8 cellular contexts compared by ENCODE assay signal in genomic region chr12:53452159-53453077, GRCh38. TPM values are rescaled to one million over a fixed set of nuclear protein-coding genes. Genes with fewer than 3 reads are reported as not detected.
DNase-seq lines count a peak whose midpoint lies in the region; ATAC-seq lines count a peak whose summit lies in the region.

No MANE protein-coding gene starts in this region.

- H2BK12ac ChIP-seq in mesenchymal stem cell (ENCODE audit: low read length in 2 of 2): no peak overlapping the region

- H3K23ac ChIP-seq in mesenchymal stem cell (ENCODE audit: low read length in 2 of 2): no peak overlapping the region

- H3K36me3 ChIP-seq in mesenchymal stem cell (ENCODE audit: control insufficient read depth in 1 of 2, insufficient read depth in 2 of 2, low read depth in 1 of 2, low read length in 2 of 2): peaks cover 29 to 51% of the 10 kb centered on the region in 2 experiments

- CTCF ChIA-PET in activated CD8-positive, alpha-beta memory T cell treated with anti-CD3 and anti-CD28 coated beads, Interleukin-2, amount 10 ng/mL, durations not matched to agents 7 days and 5 days (lab: Charles Lee): interaction anchor here (0.6 to 1.0 kb wide), 7 partner anchors 10 to 446 kb away, joined by 3 to 5 read pairs (median 3); partner anchors contain the start of gene EIF4B

- peak overlapping the region; percentile 64 for H2BK15ac ChIP-seq in mesenchymal stem cell (ENCODE audit: low read depth, poor library complexity, severe bottlenecking)

- H3K14ac ChIP-seq in mesenchymal stem cell (ENCODE audit: low read length in 2 of 2): peak overlapping the region in 1 of 2 experiments; percentile 97

- H3K4me3 Mint-ChIP-seq in activated CD8-positive, alpha-beta memory T cell treated with anti-CD3 and anti-CD28 coated beads, Interleukin-2, amount 10 ng/mL, durations not matched to agents 7 days and 5 days: peak overlapping the region; percentile 95
- peak overlapping the region; percentile 90 to 98 for H3K4me3 Mint-ChIP-seq in effector memory CD8-positive, alpha-beta T cell

- H2AK5ac ChIP-seq in mesenchymal stem cell (ENCODE audit: low read length, severe bottlenecking): peak overlapping the region; percentile 99

- peaks cover 4% of the 10 kb centered on the region for H3K79me1 ChIP-seq in mesenchymal stem cell (replicated peaks; ENCODE audit: low read length, poor library complexity, severe bottlenecking)

- peak overlapping the region; percentile 86 for H4K8ac ChIP-seq in mesenchymal stem cell (ENCODE audit: low read length)

- peaks cover 53% of the 10 kb centered on the region for H3K36me3 Mint-ChIP-seq in activated CD8-positive, alpha-beta memory T cell treated with anti-CD3 and anti-CD28 coated beads, Interleukin-2, amount 10 ng/mL, durations not matched to agents 7 days and 5 days
- peaks cover 67% of the 10 kb centered on the region for H3K36me3 Mint-ChIP-seq in effector memory CD8-positive, alpha-beta T cell (ENCODE audit: insufficient read depth)

- ATAC-seq in HG03280 (IDR thresholded peaks at IDR 0.05; ENCODE audit: unreplicated experiment) (peak; percentile 35), GM18502 (IDR thresholded peaks at IDR 0.05; ENCODE audit: poor library complexity, unreplicated experiment) (no peak)
- peak; percentile 35 for ATAC-seq in activated CD8-positive, alpha-beta memory T cell treated with anti-CD3 and anti-CD28 coated beads, Interleukin-2, amount 10 ng/mL, durations not matched to agents 7 days and 5 days
- peak; percentile 37 for ATAC-seq in effector memory CD8-positive, alpha-beta T cell (replicated peaks)

- no peak overlapping the region for H2AFZ ChIP-seq in mesenchymal stem cell (ENCODE audit: low read depth, low read length)

- peak overlapping the region; percentile 99 for H3K9ac ChIP-seq in mesenchymal stem cell (ENCODE audit: low read length)

- H3K4me3 ChIP-seq in mesenchymal stem cell (ENCODE audit: insufficient read depth in 1 of 2, low read depth in 1 of 2, low read length in 2 of 2): peak overlapping the region; percentile 95

- H3K18ac ChIP-seq in mesenchymal stem cell (ENCODE audit: low read depth in 1 of 2, low read length in 2 of 2): peak overlapping the region; percentile 98 to 99

- no peaks in the 10 kb centered on the region for H3K9me3 ChIP-seq in mesenchymal stem cell (ENCODE audit: control insufficient read depth, low read length)

- no peaks in the 10 kb centered on the region for H3K9me3 Mint-ChIP-seq in activated CD8-positive, alpha-beta memory T cell treated with anti-CD3 and anti-CD28 coated beads, Interleukin-2, amount 10 ng/mL, durations not matched to agents 7 days and 5 days (ENCODE audit: low read depth)
- H3K9me3 Mint-ChIP-seq in effector memory CD8-positive, alpha-beta T cell: no peaks in the 10 kb centered on the region

- peak overlapping the region; percentile 95 to 98 for H3K4ac ChIP-seq in mesenchymal stem cell (ENCODE audit: low read depth in 1 of 2, low read length in 2 of 2)

- H2BK120ac ChIP-seq in mesenchymal stem cell (ENCODE audit: low read depth, low read length): peak overlapping the region; percentile 55

- H4K91ac ChIP-seq in mesenchymal stem cell (ENCODE audit: low read length): peak overlapping the region; percentile 97

- peak overlapping the region; percentile 100 for H3K27ac ChIP-seq in mesenchymal stem cell (ENCODE audit: low read length, poor library complexity, severe bottlenecking)

- peak overlapping the region; percentile 81 for H3K4me2 ChIP-seq in mesenchymal stem cell (ENCODE audit: low read length, poor library complexity, severe bottlenecking)

- H3K27me3 Mint-ChIP-seq in activated CD8-positive, alpha-beta memory T cell treated with anti-CD3 and anti-CD28 coated beads, Interleukin-2, amount 10 ng/mL, durations not matched to agents 7 days and 5 days: no peaks in the 10 kb centered on the region
- H3K27me3 Mint-ChIP-seq in effector memory CD8-positive, alpha-beta T cell: no peaks in the 10 kb centered on the region

- H3K27me3 ChIP-seq in mesenchymal stem cell (ENCODE audit: control insufficient read depth in 1 of 2, insufficient read depth in 1 of 2, low read length in 2 of 2): no peaks in the 10 kb centered on the region

- H2BK5ac ChIP-seq in mesenchymal stem cell (ENCODE audit: low read depth, low read length, poor library complexity, severe bottlenecking): peak overlapping the region; percentile 87

- WGBS in mesenchymal stem cell: 2% methylated on average over 27 of the region's 82 CpGs

- H3K27ac Mint-ChIP-seq in activated CD8-positive, alpha-beta memory T cell treated with anti-CD3 and anti-CD28 coated beads, Interleukin-2, amount 10 ng/mL, durations not matched to agents 7 days and 5 days: peak overlapping the region; percentile 97
- H3K27ac Mint-ChIP-seq in effector memory CD8-positive, alpha-beta T cell: peak overlapping the region; percentile 97 to 98

- peaks cover 6% of the 10 kb centered on the region for H3K4me1 ChIP-seq in mesenchymal stem cell (ENCODE audit: control insufficient read depth, insufficient read depth, low read depth, low read length)

- peak; percentile 86 for DNase-seq in ELR (ENCODE audit: low read depth)
- DNase-seq in NCI-H748 treated with DMSO at 0.1 percent for 48 hours (lab: John Stamatoyannopoulos, UW): peak; percentile 31
- peak; percentile 82 for DNase-seq in activated CD8-positive, alpha-beta memory T cell treated with anti-CD3 and anti-CD28 coated beads, Interleukin-2, amount 10 ng/mL, durations not matched to agents 7 days and 5 days
- DNase-seq in effector memory CD8-positive, alpha-beta T cell: peak; percentile 72 to 85 (median 75)
- DNase-seq in mesenchymal stem cell: peak; percentile 92
- peak; percentile 41 to 64 (median 49) for DNase-seq in stimulated activated CD4-positive, alpha-beta T cell treated with anti-CD3 and anti-CD28 coated beads, TNF-alpha, amount 100 ng/mL, for 48 hours (ENCODE audit: low read depth in 3 of 3)

- H3K4me1 Mint-ChIP-seq in activated CD8-positive, alpha-beta memory T cell treated with anti-CD3 and anti-CD28 coated beads, Interleukin-2, amount 10 ng/mL, durations not matched to agents 7 days and 5 days: peaks cover 42% of the 10 kb centered on the region
- H3K4me1 Mint-ChIP-seq in effector memory CD8-positive, alpha-beta T cell (ENCODE audit: low read depth in 2 of 2): peaks cover 28 to 30% of the 10 kb centered on the region in 2 donors

RNA-seq across cellular contexts. Expression of gene PCBP2, which starts 0.5 kb away (rescaled TPM):
- total RNA-seq in activated CD8-positive, alpha-beta memory T cell treated with anti-CD3 and anti-CD28 coated beads, Interleukin-2, amount 10 ng/mL, durations not matched to agents 7 days and 5 days: 100 to 1,000 TPM; 721 to 867 TPM
- polyA plus RNA-seq in mesenchymal stem cell (2013, experiment 1 of 2): 467 TPM
- polyA plus RNA-seq in mesenchymal stem cell (2013, experiment 2 of 2): 455 TPM

RNA-seq across cellular contexts. Expression of gene PRR13, which starts 10.9 kb away (rescaled TPM):
- 100 to 1,000 TPM; 235 to 244 TPM for total RNA-seq in activated CD8-positive, alpha-beta memory T cell treated with anti-CD3 and anti-CD28 coated beads, Interleukin-2, amount 10 ng/mL, durations not matched to agents 7 days and 5 days
- polyA plus RNA-seq in mesenchymal stem cell (2013, experiment 1 of 2): 326 TPM
- polyA plus RNA-seq in mesenchymal stem cell (2013, experiment 2 of 2): 326 TPM

RNA-seq across cellular contexts. Expression of gene AMHR2, which starts 28.8 kb away (rescaled TPM):
- not detected for total RNA-seq in activated CD8-positive, alpha-beta memory T cell treated with anti-CD3 and anti-CD28 coated beads, Interleukin-2, amount 10 ng/mL, durations not matched to agents 7 days and 5 days
- 0.01 TPM for polyA plus RNA-seq in mesenchymal stem cell (2013, experiment 1 of 2)
- not detected for polyA plus RNA-seq in mesenchymal stem cell (2013, experiment 2 of 2)

RNA-seq across cellular contexts. Expression of gene MAP3K12, which starts 46.8 kb away (rescaled TPM):
- total RNA-seq in activated CD8-positive, alpha-beta memory T cell treated with anti-CD3 and anti-CD28 coated beads, Interleukin-2, amount 10 ng/mL, durations not matched to agents 7 days and 5 days: 10 to 100 TPM; 19.1 to 19.3 TPM
- 59.4 TPM for polyA plus RNA-seq in mesenchymal stem cell (2013, experiment 1 of 2)
- polyA plus RNA-seq in mesenchymal stem cell (2013, experiment 2 of 2): 61.3 TPM

RNA-seq across cellular contexts. Expression of gene TARBP2, which starts 48.7 kb away (rescaled TPM):
- total RNA-seq in activated CD8-positive, alpha-beta memory T cell treated with anti-CD3 and anti-CD28 coated beads, Interleukin-2, amount 10 ng/mL, durations not matched to agents 7 days and 5 days: 10 to 100 TPM; 29.7 to 38.7 TPM
- polyA plus RNA-seq in mesenchymal stem cell (2013, experiment 1 of 2): 22.2 TPM
- 24.9 TPM for polyA plus RNA-seq in mesenchymal stem cell (2013, experiment 2 of 2)

Comparison
In these comparisons a context has a peak if more than half of its experiments do, and no peak if none do; other contexts are left out.
1. DNase-seq: peak in every context shown above with its lines; median percentile 92 in mesenchymal stem cell; 86 in ELR; 82 in activated CD8-positive, alpha-beta memory T cell treated with anti-CD3 and anti-CD28 coated beads, Interleukin-2, amount 10 ng/mL, durations not matched to agents 7 days and 5 days; 75 in effector memory CD8-positive, alpha-beta T cell; 49 in stimulated activated CD4-positive, alpha-beta T cell treated with anti-CD3 and anti-CD28 coated beads, TNF-alpha, amount 100 ng/mL, for 48 hours; 31 in NCI-H748 treated with DMSO at 0.1 percent for 48 hours.